In the genomic region with DNA sequence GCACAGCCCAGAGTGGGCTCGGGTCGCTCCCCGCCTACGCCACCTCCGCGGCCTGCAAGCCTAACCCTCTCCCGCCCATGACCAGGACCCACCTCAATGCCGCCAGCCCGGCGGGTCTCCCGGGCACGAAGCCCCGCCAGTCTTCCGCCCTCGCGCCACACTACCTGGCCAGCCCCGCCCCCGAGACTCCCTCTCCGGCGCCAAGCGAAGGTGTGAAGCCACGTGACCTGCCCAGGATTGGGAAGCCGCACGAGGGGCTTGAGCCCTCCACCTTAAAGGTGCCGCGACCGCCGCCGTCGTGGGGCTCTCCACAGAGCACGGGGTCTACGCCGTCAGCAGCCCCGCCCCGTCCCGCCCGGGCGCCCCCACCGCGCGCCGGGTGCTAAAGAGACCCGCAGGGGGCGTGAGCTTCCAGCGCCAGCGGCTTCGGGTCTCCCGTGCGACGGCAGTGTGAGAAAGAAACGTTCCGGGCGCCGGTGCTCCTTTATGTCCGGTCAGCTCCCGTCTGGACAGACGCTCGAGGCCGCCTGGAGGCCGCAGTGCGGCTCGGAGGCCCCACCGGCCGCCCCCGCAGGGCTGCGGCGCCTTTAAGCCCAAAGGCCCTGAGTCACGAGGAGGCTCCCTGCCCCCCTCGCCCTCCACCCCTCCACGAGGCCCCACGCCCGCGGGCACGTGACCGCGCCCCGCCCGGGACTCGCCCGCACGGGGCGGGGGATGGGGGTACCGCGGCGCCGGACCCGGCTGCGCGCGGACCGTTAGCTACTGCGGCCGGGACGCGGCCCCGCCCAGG, we compare ENCODE assay signal across 8 cellular contexts. TPM values are rescaled to one million over a fixed set of nuclear protein-coding genes. Genes with fewer than 3 reads are reported as not detected.
A peak's percentile ranks its signal among the peaks of the same experiment; 100 is the strongest.
DNase-seq lines count a peak whose midpoint lies in the region; ATAC-seq, FAIRE-seq and TF ChIP-seq lines count a peak whose summit lies in the region.

A gene (minus strand): TSS at position 319 of the 790 bp plus-strand sequence. CDS start 18,904 bp downstream, outside the sequence.

- DNase-seq in D341Med (ENCODE audit: low spot score) (peak; percentile 89), HS-5 (ENCODE audit: low read depth) (peak; percentile 45), endothelial cell of umbilical vein (ENCODE audit: low read depth, low spot score) (no peak), middle frontal gyrus (ENCODE audit: extremely low spot score, low spot score) (peak; percentile 48), NCI-H187 treated with DMSO at 0.1 percent for 48 hours (lab: John Stamatoyannopoulos, UW) (no peak)
- peak; percentile 31 for DNase-seq in activated CD4-positive, alpha-beta T cell treated with anti-CD3 and anti-CD28 coated beads, Interleukin-2, amount 50 U/mL, for 48 hours
- peak; percentile 54 for DNase-seq in stimulated activated naive CD8-positive, alpha-beta T cell treated with anti-CD3 and anti-CD28 coated beads, Interleukin-15, Interleukin-2, amounts not matched to agents 100 U/mL and 50 U/mL, for 24 hours

- no peaks in the 10 kb centered on the region for H3K4me1 ChIP-seq in endothelial cell of umbilical vein (ENCODE audit: control insufficient read depth, extremely low read depth, insufficient read depth, low read length)

- H3K79me2 ChIP-seq in endothelial cell of umbilical vein (ENCODE audit: control insufficient read depth, insufficient read depth, low read length), result no peaks in the 10 kb centered on the region

- CTCF ChIA-PET in endothelial cell of umbilical vein (lab: Charles Lee), result no interaction called here

- no peaks in the 10 kb centered on the region for H3K36me3 ChIP-seq in endothelial cell of umbilical vein (ENCODE audit: control insufficient read depth in 2 of 2, extremely low read depth in 1 of 2, insufficient read depth in 2 of 2, low read length in 2 of 2)

- peak within 1 kb of the TSS in 1 of 3 experiments; percentile 12 for H3K4me3 ChIP-seq in endothelial cell of umbilical vein (replicated peaks in 1 of 3; ENCODE audit: insufficient read depth in 1 of 3, low read depth in 1 of 3, low read length in 3 of 3)

- POLR2A ChIA-PET in endothelial cell of umbilical vein (lab: Charles Lee), result no interaction called here

- H2AFZ ChIP-seq in endothelial cell of umbilical vein (ENCODE audit: low read depth, low read length), result peak within 1 kb of the TSS; percentile 35

- H3K4me2 ChIP-seq in endothelial cell of umbilical vein (ENCODE audit: insufficient read depth, low read length), result no peak within 1 kb of the TSS

- no peak for TF ChIP-seq CTCF in endothelial cell of umbilical vein (IDR thresholded peaks at IDR 0.05; ENCODE audit: extremely low read depth in 1 of 2, insufficient read depth in 1 of 2, low read depth in 1 of 2, low read length in 2 of 2)

- H4K20me1 ChIP-seq in endothelial cell of umbilical vein (replicated peaks; ENCODE audit: control insufficient read depth, extremely low read depth, insufficient read depth, low read length), result no peaks in the 10 kb centered on the region

- no peak for TF ChIP-seq POLR2A in endothelial cell of umbilical vein (IDR thresholded peaks at IDR 0.05; ENCODE audit: low read depth, low read length)

- peak; percentile 62 for ATAC-seq in stimulated activated naive CD8-positive, alpha-beta T cell treated with anti-CD3 and anti-CD28 coated beads, Interleukin-15, Interleukin-2, amounts not matched to agents 100 U/mL and 50 U/mL, for 24 hours
- ATAC-seq in GM21423 (IDR thresholded peaks at IDR 0.05; ENCODE audit: unreplicated experiment), result no peak

- no peak for FAIRE-seq in endothelial cell of umbilical vein (lab: Jason Lieb, UNC)

- no peaks in the 10 kb centered on the region for H3K9me1 ChIP-seq in endothelial cell of umbilical vein (replicated peaks; ENCODE audit: control insufficient read depth, extremely low read depth, insufficient read depth, low read length)

- dilution Hi-C loops in endothelial cell of umbilical vein (cut with MboI; ENCODE audit: extremely low pct_ligation_motif_present, low sequenced_read_pairs), result no loop called here

- H3K27me3 ChIP-seq in endothelial cell of umbilical vein (ENCODE audit: control insufficient read depth in 2 of 2, insufficient read depth in 2 of 2, low read length in 2 of 2), result peaks cover 36 to 46% of the 10 kb centered on the region in 2 experiments

- H3K9ac ChIP-seq in endothelial cell of umbilical vein (replicated peaks; ENCODE audit: extremely low read depth, insufficient read depth, low read length), result no peak within 1 kb of the TSS

- no peaks in the 10 kb centered on the region for H3K9me3 ChIP-seq in endothelial cell of umbilical vein (replicated peaks; ENCODE audit: control insufficient read depth, insufficient read depth, low read length)

- intact Hi-C loops in endothelial cell of umbilical vein (cut with micrococcal nuclease), result no loop called here

- no peak within 1 kb of the TSS for H3K27ac ChIP-seq in endothelial cell of umbilical vein (ENCODE audit: insufficient read depth, low read depth, low read length)

- BruUV-seq in endothelial cell of umbilical vein (replicated peaks; lab: Mats Ljungman, UMichigan), result no TSS peak

TF ChIP-seq in endothelial cell of umbilical vein, 7 proteins besides CTCF, POLR2A, EP300 and RAD21:
- TF ChIP-seq GATA2 (IDR thresholded peaks at IDR 0.05; ENCODE audit: insufficient read depth, insufficient read length, low read depth, low read length) (no peak), JUN (IDR thresholded peaks at IDR 0.05; ENCODE audit: borderline replicate concordance, insufficient read depth, insufficient read length, low read depth) (no peak), EZH2 (IDR thresholded peaks at IDR 0.05; ENCODE audit: borderline replicate concordance, low read depth, low read length, severe bottlenecking) (peak; percentile 13), POLR2AphosphoS5 (IDR thresholded peaks at IDR 0.05; ENCODE audit: insufficient read depth, low read depth, low read length) (no peak), FOS (IDR thresholded peaks at IDR 0.05; ENCODE audit: borderline replicate concordance, insufficient read depth, low read length) (no peak), MYC (IDR thresholded peaks at IDR 0.05; ENCODE audit: low read depth, low read length) (no peak)
- TF ChIP-seq, protein P1, sequence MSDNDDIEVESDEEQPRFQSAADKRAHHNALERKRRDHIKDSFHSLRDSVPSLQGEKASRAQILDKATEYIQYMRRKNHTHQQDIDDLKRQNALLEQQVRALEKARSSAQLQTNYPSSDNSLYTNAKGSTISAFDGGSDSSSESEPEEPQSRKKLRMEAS (IDR thresholded peaks at IDR 0.05; ENCODE audit: insufficient read depth, insufficient read length), result no peak

RNA-seq across cellular contexts. Expression of the gene that starts here (rescaled TPM):
- not detected in 2 replicates for total RNA-seq in endothelial cell of umbilical vein
- polyA plus RNA-seq in endothelial cell of umbilical vein, result not detected in 2 replicates
- polyA plus RNA-seq in endothelial cell of umbilical vein (2011; cell fraction: cytosol; rRNA removed), result not detected in 2 replicates
- polyA plus RNA-seq in endothelial cell of umbilical vein (2011; cell fraction: nucleus; rRNA removed), result not detected in 2 replicates
- polyA plus RNA-seq in endothelial cell of umbilical vein (2012), result not detected in 2 replicates
- 0.23 TPM in 1 of 2 replicates, not detected in the other for polyA minus RNA-seq in endothelial cell of umbilical vein
- not detected for polyA minus RNA-seq in endothelial cell of umbilical vein (2011; cell fraction: cytosol; rRNA and poly(A)+ RNA removed)
- not detected in 2 replicates for polyA minus RNA-seq in endothelial cell of umbilical vein (2011; cell fraction: nucleus; rRNA and poly(A)+ RNA removed)

Comparison
In these comparisons a context has a peak if more than half of its experiments do, and no peak if none do; other contexts are left out.
1. DNase-seq: peak in D341Med (single experiment), HS-5 (single experiment), activated CD4-positive, alpha-beta T cell treated with anti-CD3 and anti-CD28 coated beads, Interleukin-2, amount 50 U/mL, for 48 hours (2 of 2), middle frontal gyrus (single experiment) and stimulated activated naive CD8-positive, alpha-beta T cell treated with anti-CD3 and anti-CD28 coated beads, Interleukin-15, Interleukin-2, amounts not matched to agents 100 U/mL and 50 U/mL, for 24 hours (single experiment); none in endothelial cell of umbilical vein (single experiment) and NCI-H187 treated with DMSO at 0.1 percent for 48 hours (single experiment).